32 cellular contexts compared by ENCODE assay signal in the genomic region with DNA sequence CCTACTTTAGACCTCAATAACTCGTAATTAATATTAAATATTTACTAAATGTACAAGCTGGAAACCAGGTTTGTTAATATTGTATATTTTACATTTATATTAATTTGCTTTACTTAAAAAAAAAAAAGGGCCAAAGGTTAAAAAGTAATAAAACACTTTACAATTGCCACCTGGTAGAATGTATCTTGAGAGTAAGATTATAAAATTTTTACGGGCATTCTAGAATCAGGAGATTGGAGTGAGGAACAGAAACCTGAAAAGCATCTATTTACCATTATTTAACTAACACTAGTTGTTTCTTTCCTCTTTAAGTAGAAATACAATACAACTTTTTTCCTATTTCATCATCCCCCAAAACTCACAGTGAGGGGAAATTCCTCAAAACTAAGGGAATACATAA.
"Had no signal": no experiment of that assay in that cellular context is flagged by ENCODE, and none has a peak within 500 bp of the region (broad histone marks: within the 10 kb centered on the region; RNA-seq: fewer than 3 reads in every experiment).

No MANE protein-coding gene starts in this region.

- H3K4me3 ChIP-seq: adrenal gland, body of pancreas, colonic mucosa, esophagus squamous epithelium, gastroesophageal sphincter had no signal

- H3K36me3 ChIP-seq: colonic mucosa had no signal

- H3K4me1 Mint-ChIP-seq: activated CD4-positive, alpha-beta memory T cell treated with anti-CD3 and anti-CD28 coated beads, Interleukin-2, amount 10 ng/mL, durations not matched to agents 7 days and 5 days; activated CD4-positive, alpha-beta T cell treated with anti-CD3 and anti-CD28 coated beads, Interleukin-2, amount 10 ng/mL, durations not matched to agents 7 days and 5 days; activated naive CD4-positive, alpha-beta T cell treated with anti-CD3 and anti-CD28 coated beads, Interleukin-2, amount 50 U/mL, for 24 hours; activated naive CD8-positive, alpha-beta T cell treated with anti-CD3 and anti-CD28 coated beads for 36 hours; activated naive CD8-positive, alpha-beta T cell treated with anti-CD3 and anti-CD28 coated beads, Interleukin-2, amount 50 U/mL, for 24 hours; activated T-helper 17 cell treated with anti-CD3 and anti-CD28 coated beads, Interleukin-2, amount 50 U/mL, for 72 hours; T-helper 17 cell; WTC11 had no signal

- H3K4me3 Mint-ChIP-seq: activated CD4-positive, alpha-beta memory T cell treated with anti-CD3 and anti-CD28 coated beads, Interleukin-2, amount 10 ng/mL, durations not matched to agents 7 days and 5 days; activated CD4-positive, alpha-beta T cell treated with anti-CD3 and anti-CD28 coated beads, Interleukin-2, amount 10 ng/mL, durations not matched to agents 7 days and 5 days; activated naive CD4-positive, alpha-beta T cell treated with anti-CD3 and anti-CD28 coated beads for 36 hours; activated naive CD4-positive, alpha-beta T cell treated with anti-CD3 and anti-CD28 coated beads, Interleukin-2, amount 50 U/mL, for 24 hours; activated naive CD8-positive, alpha-beta T cell treated with anti-CD3 and anti-CD28 coated beads for 36 hours; activated naive CD8-positive, alpha-beta T cell treated with anti-CD3 and anti-CD28 coated beads, Interleukin-2, amount 50 U/mL, for 24 hours; activated T-cell treated with anti-CD3 and anti-CD28 coated beads, Interleukin-2, amount 50 U/mL, for 4 hours; activated T-helper 17 cell treated with anti-CD3 and anti-CD28 coated beads, Interleukin-2, amount 50 U/mL, for 72 hours; T-helper 17 cell; T-helper 2 cell treated with Interferon-gamma antibody and Interleukin-4, amounts not matched to agents 5 μg/mL and 100 μg/mL, for 36 hours; WTC11 had no signal

- H3K27me3 Mint-ChIP-seq: activated CD4-positive, alpha-beta memory T cell treated with anti-CD3 and anti-CD28 coated beads, Interleukin-2, amount 10 ng/mL, durations not matched to agents 7 days and 5 days; activated CD4-positive, alpha-beta T cell treated with anti-CD3 and anti-CD28 coated beads, Interleukin-2, amount 10 ng/mL, durations not matched to agents 7 days and 5 days; activated naive CD4-positive, alpha-beta T cell treated with anti-CD3 and anti-CD28 coated beads, Interleukin-2, amount 50 U/mL, for 24 hours; activated naive CD8-positive, alpha-beta T cell treated with anti-CD3 and anti-CD28 coated beads for 36 hours; activated naive CD8-positive, alpha-beta T cell treated with anti-CD3 and anti-CD28 coated beads, Interleukin-2, amount 50 U/mL, for 24 hours; activated T-helper 17 cell treated with anti-CD3 and anti-CD28 coated beads, Interleukin-2, amount 50 U/mL, for 72 hours; T-helper 17 cell had no signal

- ATAC-seq: activated naive CD8-positive, alpha-beta T cell treated with anti-CD3 and anti-CD28 coated beads, Interleukin-2, amount 50 U/mL, for 24 hours; activated T-cell treated with anti-CD3 and anti-CD28 coated beads, Interleukin-2, amount 50 U/mL, for 4 hours; activated T-helper 17 cell treated with anti-CD3 and anti-CD28 coated beads, Interleukin-2, amount 50 U/mL, for 72 hours; body of pancreas; gastroesophageal sphincter; T-helper 17 cell; WTC11 had no signal

- H3K9me3 Mint-ChIP-seq: activated CD4-positive, alpha-beta memory T cell treated with anti-CD3 and anti-CD28 coated beads, Interleukin-2, amount 10 ng/mL, durations not matched to agents 7 days and 5 days; activated naive CD4-positive, alpha-beta T cell treated with anti-CD3 and anti-CD28 coated beads, Interleukin-2, amount 50 U/mL, for 24 hours; activated T-cell treated with anti-CD3 and anti-CD28 coated beads, Interleukin-2, amount 50 U/mL, for 4 hours; activated T-helper 17 cell treated with anti-CD3 and anti-CD28 coated beads, Interleukin-2, amount 50 U/mL, for 72 hours had no signal

- FAIRE-seq: endometrium, endothelial cell of umbilical vein had no signal

- DNase-seq: activated CD4-positive, alpha-beta memory T cell treated with anti-CD3 and anti-CD28 coated beads, Interleukin-2, amount 10 ng/mL, durations not matched to agents 7 days and 5 days; activated CD4-positive, alpha-beta T cell treated with anti-CD3 and anti-CD28 coated beads for 1 hour; activated CD4-positive, alpha-beta T cell treated with anti-CD3 and anti-CD28 coated beads for 4 hours; activated CD4-positive, alpha-beta T cell treated with anti-CD3 and anti-CD28 coated beads, Interleukin-2, amount 10 ng/mL, durations not matched to agents 7 days and 5 days; activated CD4-positive, alpha-beta T cell treated with anti-CD3 and anti-CD28 coated beads, Interleukin-2, amount 50 U/mL, for 4 hours; activated CD8-positive, alpha-beta memory T cell treated with anti-CD3 and anti-CD28 coated beads for 24 hours; activated effector memory CD4-positive, alpha-beta T cell treated with Interleukin-2 at 50 U/mL for 16 hours; activated gamma-delta T cell treated with Interleukin-2 at 50 U/mL for 16 hours; activated naive CD4-positive, alpha-beta T cell treated with anti-CD3 and anti-CD28 coated beads for 36 hours; activated naive CD8-positive, alpha-beta T cell treated with anti-CD3 and anti-CD28 coated beads for 36 hours; activated naive CD8-positive, alpha-beta T cell treated with anti-CD3 and anti-CD28 coated beads, Interleukin-2, amount 50 U/mL, for 24 hours; activated T-cell treated with anti-CD3 and anti-CD28 coated beads, Interleukin-2, amount 50 U/mL, for 4 hours; adrenal gland; amygdala; aorta; body of pancreas; caudate nucleus; colonic mucosa; effector CD8-positive, alpha-beta T cell; esophagus squamous epithelium; foreskin melanocyte; T-helper 1 cell; T-helper 17 cell; T1000 had no signal

- H3K27ac ChIP-seq: adrenal gland, body of pancreas, colonic mucosa, epithelial cell of prostate, esophagus squamous epithelium, gastroesophageal sphincter had no signal

- H3K27ac Mint-ChIP-seq: activated CD4-positive, alpha-beta memory T cell treated with anti-CD3 and anti-CD28 coated beads, Interleukin-2, amount 10 ng/mL, durations not matched to agents 7 days and 5 days; activated CD4-positive, alpha-beta T cell treated with anti-CD3 and anti-CD28 coated beads, Interleukin-2, amount 10 ng/mL, durations not matched to agents 7 days and 5 days; activated naive CD4-positive, alpha-beta T cell treated with anti-CD3 and anti-CD28 coated beads for 36 hours; activated naive CD8-positive, alpha-beta T cell treated with anti-CD3 and anti-CD28 coated beads for 36 hours; activated naive CD8-positive, alpha-beta T cell treated with anti-CD3 and anti-CD28 coated beads, Interleukin-2, amount 50 U/mL, for 24 hours; T-helper 17 cell; T-helper 2 cell treated with Interferon-gamma antibody and Interleukin-4, amounts not matched to agents 5 μg/mL and 100 μg/mL, for 36 hours; WTC11 had no signal

- H3K9me3 ChIP-seq: adrenal gland, body of pancreas, colonic mucosa, esophagus squamous epithelium, gastroesophageal sphincter had no signal

- H3K4me1 ChIP-seq: adrenal gland, body of pancreas, colonic mucosa, esophagus squamous epithelium, gastroesophageal sphincter had no signal
